Comparison of ENCODE assay signal across 19 cellular contexts in genomic region chr4:169399976-169400767, GRCh38.
DNase-seq lines count a peak whose midpoint lies in the region; ATAC-seq, FAIRE-seq and TF ChIP-seq lines count a peak whose summit lies in the region.
"Had no signal": no experiment of that assay in that cellular context is flagged by ENCODE, and none has a peak within 500 bp of the region (broad histone marks: within the 10 kb centered on the region; RNA-seq: fewer than 3 reads in every experiment).

No MANE protein-coding gene starts in this region.

- no peak overlapping the region for H3K27ac Mint-ChIP-seq in MCF 10A (ENCODE audit: low read depth, unreplicated experiment)
- no peak overlapping the region for H3K27ac Mint-ChIP-seq in activated naive CD4-positive, alpha-beta T cell treated with anti-CD3 and anti-CD28 coated beads, Interleukin-2, amount 50 U/mL, for 72 hours
- H3K27ac Mint-ChIP-seq: activated naive CD8-positive, alpha-beta T cell treated with anti-CD3 and anti-CD28 coated beads, Interleukin-2, amount 10 ng/mL, durations not matched to agents 7 days and 5 days; CD4-positive, CD25-positive, alpha-beta regulatory T cell; stimulated activated naive CD8-positive, alpha-beta T cell treated with anti-CD3 and anti-CD28 coated beads, Interleukin-15, Interleukin-2, amounts not matched to agents 100 ng/mL and 50 ng/mL, for 24 hours had no signal

- ATAC-seq in HG02798 (IDR thresholded peaks at IDR 0.05; ENCODE audit: poor library complexity, unreplicated experiment): peak; percentile 53
- ATAC-seq in HG03565 (IDR thresholded peaks at IDR 0.05; ENCODE audit: unreplicated experiment): peak; percentile 79
- ATAC-seq in activated naive CD4-positive, alpha-beta T cell treated with anti-CD3 and anti-CD28 coated beads, Interleukin-2, amount 50 U/mL, for 72 hours: no peak
- ATAC-seq in left ventricle myocardium superior: no peak
- ATAC-seq: K562 had no signal

- CTCF ChIA-PET in MCF 10A (lab: Yijun Ruan, JAX): interaction anchor here (0.7 kb wide), 1 partner anchor 335 kb away, joined by 3 read pairs; no protein-coding TSS in a partner anchor

- H3K4me3 Mint-ChIP-seq in MCF 10A (ENCODE audit: unreplicated experiment): no peak overlapping the region
- H3K4me3 Mint-ChIP-seq: activated naive CD8-positive, alpha-beta T cell treated with anti-CD3 and anti-CD28 coated beads, Interleukin-2, amount 10 ng/mL, durations not matched to agents 7 days and 5 days; CD4-positive, CD25-positive, alpha-beta regulatory T cell; stimulated activated naive CD8-positive, alpha-beta T cell treated with anti-CD3 and anti-CD28 coated beads, Interleukin-15, Interleukin-2, amounts not matched to agents 100 ng/mL and 50 ng/mL, for 24 hours had no signal

- no peak for FAIRE-seq in RCC 7860 (lab: Jason Lieb, UNC)
- FAIRE-seq: H1, K562 had no signal

- intact Hi-C loops in MCF 10A (cut with micrococcal nuclease) (no loop called here), breast epithelium (cut with DNase I; ENCODE audit: low total_unique reads) (no loop called here), left ventricle myocardium superior (cut with micrococcal nuclease) (no loop called here)

- peak; percentile 38 for DNase-seq in MCF 10A (ENCODE audit: unreplicated experiment)
- DNase-seq in breast epithelium (ENCODE audit: low spot score in 2 of 2): no peak
- DNase-seq in ureter (ENCODE audit: low spot score): no peak
- no peak for DNase-seq in RCC 7860 (ENCODE audit: low spot score)
- no peak for DNase-seq in activated naive CD4-positive, alpha-beta T cell treated with anti-CD3 and anti-CD28 coated beads, Interleukin-2, amount 50 U/mL, for 72 hours (ENCODE audit: low spot score in 2 of 2)
- no peak for DNase-seq in left ventricle myocardium superior
- DNase-seq: activated CD4-positive, CD25-positive, alpha-beta regulatory T cell treated with anti-CD3 and anti-CD28 coated beads, Interleukin-2, amount 50 U/mL, for 72 hours; activated naive CD8-positive, alpha-beta T cell treated with anti-CD3 and anti-CD28 coated beads, Interleukin-2, amount 10 ng/mL, durations not matched to agents 7 days and 5 days; caudate nucleus; CD4-positive, CD25-positive, alpha-beta regulatory T cell; head of caudate nucleus; NCI-H1694; NCI-H510A had no signal

- H3K4me1 ChIP-seq in breast epithelium: no peaks in the 10 kb centered on the region

- no peak for TF ChIP-seq POLR2A in breast epithelium (IDR thresholded peaks at IDR 0.05)

- no peak overlapping the region for H3K4me3 ChIP-seq in breast epithelium
- H3K4me3 ChIP-seq: K562, skin epidermis had no signal

- no peaks in the 10 kb centered on the region for H3K4me1 Mint-ChIP-seq in MCF 10A (ENCODE audit: insufficient read depth, unreplicated experiment)
- H3K4me1 Mint-ChIP-seq: activated naive CD8-positive, alpha-beta T cell treated with anti-CD3 and anti-CD28 coated beads, Interleukin-2, amount 10 ng/mL, durations not matched to agents 7 days and 5 days had no signal

- no peaks in the 10 kb centered on the region for H3K27me3 Mint-ChIP-seq in MCF 10A (ENCODE audit: insufficient read depth, unreplicated experiment)
- H3K27me3 Mint-ChIP-seq: activated naive CD8-positive, alpha-beta T cell treated with anti-CD3 and anti-CD28 coated beads, Interleukin-2, amount 10 ng/mL, durations not matched to agents 7 days and 5 days; CD4-positive, CD25-positive, alpha-beta regulatory T cell; stimulated activated naive CD8-positive, alpha-beta T cell treated with anti-CD3 and anti-CD28 coated beads, Interleukin-15, Interleukin-2, amounts not matched to agents 100 ng/mL and 50 ng/mL, for 24 hours had no signal

- POLR2A ChIA-PET in MCF 10A (lab: Yijun Ruan, JAX): interaction anchor here (0.5 kb wide), 1 partner anchor 743 kb away, joined by 3 read pairs; no protein-coding TSS in a partner anchor

- TF ChIP-seq CTCF in MCF 10A (IDR thresholded peaks at IDR 0.05; ENCODE audit: unreplicated experiment): no peak
- TF ChIP-seq CTCF in breast epithelium (IDR thresholded peaks at IDR 0.05): no peak

- H3K9me3 Mint-ChIP-seq in MCF 10A (ENCODE audit: unreplicated experiment): no peaks in the 10 kb centered on the region
- H3K9me3 Mint-ChIP-seq in activated naive CD4-positive, alpha-beta T cell treated with anti-CD3 and anti-CD28 coated beads, Interleukin-2, amount 50 U/mL, for 72 hours: no peaks in the 10 kb centered on the region
- H3K9me3 Mint-ChIP-seq: activated naive CD8-positive, alpha-beta T cell treated with anti-CD3 and anti-CD28 coated beads, Interleukin-2, amount 10 ng/mL, durations not matched to agents 7 days and 5 days; stimulated activated naive CD8-positive, alpha-beta T cell treated with anti-CD3 and anti-CD28 coated beads, Interleukin-15, Interleukin-2, amounts not matched to agents 100 ng/mL and 50 ng/mL, for 24 hours had no signal

- no peak overlapping the region for H3K27ac ChIP-seq in breast epithelium

- no peaks in the 10 kb centered on the region for H3K9me3 ChIP-seq in breast epithelium

- H3K27me3 ChIP-seq in breast epithelium: no peaks in the 10 kb centered on the region

- peaks cover 17% of the 10 kb centered on the region for H3K36me3 Mint-ChIP-seq in MCF 10A (ENCODE audit: insufficient read depth, unreplicated experiment)
- peaks cover 0 to 7% of the 10 kb centered on the region in 2 donors for H3K36me3 Mint-ChIP-seq in activated naive CD4-positive, alpha-beta T cell treated with anti-CD3 and anti-CD28 coated beads, Interleukin-2, amount 50 U/mL, for 72 hours

- BruUV-seq in MCF 10A (replicated peaks; lab: Mats Ljungman, UMichigan): no TSS peak

- H3K36me3 ChIP-seq in breast epithelium: no peaks in the 10 kb centered on the region

Comparison
In these comparisons a context has a peak if more than half of its experiments do, and no peak if none do; other contexts are left out.
1. ATAC-seq: peak in HG02798 (single experiment) and HG03565 (single experiment); none in activated naive CD4-positive, alpha-beta T cell treated with anti-CD3 and anti-CD28 coated beads, Interleukin-2, amount 50 U/mL, for 72 hours (0 of 2) and left ventricle myocardium superior (single experiment).